ENCODE assay signal across 1 cellular context in genomic region chr7:132197772-132198171, GRCh38.
A peak's percentile ranks its signal among the peaks of the same experiment; 100 is the strongest.
TF ChIP-seq lines count a peak whose summit lies in the region.

No MANE protein-coding gene starts in this region.

TF ChIP-seq in HepG2, 621 proteins besides CTCF, POLR2A, EP300 and RAD21 (continued from another document):
- TF ChIP-seq DMTF1 (CRISPR knock-in tag; IDR thresholded peaks at IDR 0.05): no peak
- no peak for TF ChIP-seq MTF1 (CRISPR knock-in tag; IDR thresholded peaks at IDR 0.05)
- no peak for TF ChIP-seq SMARCE1 (IDR thresholded peaks at IDR 0.05; ENCODE audit: borderline replicate concordance)
- TF ChIP-seq HIC2 (CRISPR knock-in tag; IDR thresholded peaks at IDR 0.05; ENCODE audit: low read depth): no peak
- no peak for TF ChIP-seq ZNF33A (CRISPR knock-in tag; IDR thresholded peaks at IDR 0.05; ENCODE audit: borderline replicate concordance)
- TF ChIP-seq TRIM24 (CRISPR knock-in tag; IDR thresholded peaks at IDR 0.05): no peak
- no peak for TF ChIP-seq ZNF691 (CRISPR knock-in tag; IDR thresholded peaks at IDR 0.05; ENCODE audit: borderline replicate concordance, low read depth)
- TF ChIP-seq THAP9 (CRISPR knock-in tag; IDR thresholded peaks at IDR 0.05; ENCODE audit: borderline replicate concordance): no peak
- no peak for TF ChIP-seq EEA1 (CRISPR knock-in tag; IDR thresholded peaks at IDR 0.05; ENCODE audit: borderline replicate concordance)
- TF ChIP-seq CCAR2 (optimal IDR thresholded peaks at IDR 0.05; ENCODE audit: low read depth, low read length): no peak
- no peak for TF ChIP-seq ZNF737 (CRISPR knock-in tag; IDR thresholded peaks at IDR 0.05; ENCODE audit: borderline replicate concordance)
- no peak for TF ChIP-seq ZNF704 (CRISPR knock-in tag; IDR thresholded peaks at IDR 0.05; ENCODE audit: borderline replicate concordance)
- TF ChIP-seq ARID3A (IDR thresholded peaks at IDR 0.05; ENCODE audit: low read depth, low read length): no peak
- TF ChIP-seq SETDB1 (CRISPR knock-in tag; IDR thresholded peaks at IDR 0.05; ENCODE audit: borderline replicate concordance): no peak
- TF ChIP-seq HNF1A (IDR thresholded peaks at IDR 0.05; ENCODE audit: low read depth): no peak
- TF ChIP-seq HNF1A (CRISPR knock-in tag; IDR thresholded peaks at IDR 0.05; ENCODE audit: borderline replicate concordance): no peak
- 0 out of 2 replicates have a peak, but pooled peaks have one; percentile 23 for TF ChIP-seq HDAC1 (CRISPR knock-in tag; IDR thresholded peaks at IDR 0.05)
- no peak for TF ChIP-seq TEF (CRISPR knock-in tag; IDR thresholded peaks at IDR 0.05)
- TF ChIP-seq ZC3H13 (CRISPR knock-in tag; IDR thresholded peaks at IDR 0.05): no peak
- no peak for TF ChIP-seq ZMAT5 (CRISPR knock-in tag; IDR thresholded peaks at IDR 0.05; ENCODE audit: borderline replicate concordance, low read depth)
- TF ChIP-seq SIN3A (IDR thresholded peaks at IDR 0.05; ENCODE audit: borderline replicate concordance, low read depth, low read length): no peak
- TF ChIP-seq TCF7 (IDR thresholded peaks at IDR 0.05; ENCODE audit: low read depth): 0 out of 2 replicates have a peak, but pooled peaks have one; percentile 35
- TF ChIP-seq KLF9 (CRISPR knock-in tag; IDR thresholded peaks at IDR 0.05; ENCODE audit: low read depth): no peak
- no peak for TF ChIP-seq HNRNPUL1 (IDR thresholded peaks at IDR 0.05; ENCODE audit: low read depth, low read length)
- TF ChIP-seq ZNF282 (IDR thresholded peaks at IDR 0.05; ENCODE audit: partially characterized antibody): no peak
- no peak for TF ChIP-seq YEATS4 (CRISPR knock-in tag; IDR thresholded peaks at IDR 0.05; ENCODE audit: borderline replicate concordance)
- TF ChIP-seq GLMP (CRISPR knock-in tag; IDR thresholded peaks at IDR 0.05; ENCODE audit: borderline replicate concordance): no peak
TF ChIP-seq in HepG2: peak in this region for 27.
